In the genomic region with DNA sequence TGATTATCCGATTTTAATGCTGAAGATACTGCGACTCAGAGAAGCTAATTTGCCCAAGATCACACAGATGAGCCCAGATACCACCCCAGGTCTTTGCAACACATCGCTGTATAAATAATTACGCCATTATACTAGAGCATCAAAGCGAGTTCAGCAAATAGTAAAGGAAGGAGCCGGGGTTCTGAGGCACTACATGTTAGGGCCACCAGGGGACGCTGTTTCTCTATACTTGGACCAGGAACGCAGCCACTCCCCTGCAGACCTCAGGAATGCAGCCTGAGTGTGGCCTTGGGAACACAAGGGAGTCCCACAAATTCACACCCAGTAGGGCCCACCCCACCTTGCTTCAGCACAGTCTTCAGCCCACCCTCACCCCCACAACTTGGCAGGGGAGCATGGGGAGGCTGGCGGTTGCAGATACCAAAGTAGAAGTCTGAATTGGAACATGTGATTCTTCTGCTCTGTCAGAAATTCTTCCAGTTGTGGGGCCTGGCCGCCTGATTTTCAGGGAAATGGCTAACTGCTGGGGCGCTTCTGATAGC, we compare ENCODE assay signal across 8 cellular contexts. TPM values are rescaled to one million over a fixed set of nuclear protein-coding genes. Genes with fewer than 3 reads are reported as not detected.
DNase-seq lines count a peak whose midpoint lies in the region; ATAC-seq and TF ChIP-seq lines count a peak whose summit lies in the region.

No MANE protein-coding gene starts in this region.

- H3K4me3 ChIP-seq in A673 (ENCODE audit: low read depth, low read length, poor library complexity, severe bottlenecking) = no peak overlapping the region

- DNase-seq in A673 (ENCODE audit: low spot score) (peak; percentile 89), Kasumi-1 (lab: John Stamatoyannopoulos, UW) (peak; percentile 76 to 88), SHP77 (lab: John Stamatoyannopoulos, UW) (peak; percentile 59 to 71), foreskin melanocyte (peak; percentile 76), omental fat pad (ENCODE audit: low spot score) (peak; percentile 88), superior temporal gyrus (ENCODE audit: extremely low spot score) (peak; percentile 96)
- peak; percentile 90 for DNase-seq in activated effector memory CD4-positive, alpha-beta T cell treated with anti-CD3 and anti-CD28 coated beads, Interleukin-2, amount 50 U/mL, for 16 hours

- H3K27ac ChIP-seq in A673 (ENCODE audit: low read depth, low read length, poor library complexity, severe bottlenecking) = peak overlapping the region; percentile 55

- ATAC-seq in GM18909 (IDR thresholded peaks at IDR 0.05; ENCODE audit: poor library complexity, unreplicated experiment) = peak; percentile 70
- peak; percentile 54 for ATAC-seq in omental fat pad (ENCODE audit: low FRiP score)

- no peaks in the 10 kb centered on the region for H3K9me3 ChIP-seq in A673 (ENCODE audit: low read depth, low read length, poor library complexity, severe bottlenecking)

- H3K36me3 ChIP-seq in A673 (ENCODE audit: insufficient read depth, low read length, poor library complexity, severe bottlenecking) = no peaks in the 10 kb centered on the region

- CTCF ChIA-PET in A673 (lab: Charles Lee) = interaction anchor here (0.6 to 2.1 kb wide), 7 partner anchors 22 to 1134 kb away, joined by 3 to 16 read pairs (median 5); no protein-coding TSS in a partner anchor

- H3K4me1 ChIP-seq in A673 (ENCODE audit: insufficient read depth, low read length, poor library complexity, severe bottlenecking) = peaks cover 17% of the 10 kb centered on the region

- BruUV-seq in A673 (replicated peaks; lab: Mats Ljungman, UMichigan) = no TSS peak

- POLR2A ChIA-PET in A673 (lab: Charles Lee; ENCODE audit: low non-redundant PET) = no interaction called here

- intact Hi-C loops in A673 (cut with micrococcal nuclease; ENCODE audit: unreplicated experiment) = loop anchor here (1.0 to 5.0 kb wide), 6 partner anchors 70 to 376 kb away; no protein-coding TSS in a partner anchor

- TF ChIP-seq CTCF in A673 (conservative IDR thresholded peaks at IDR 0.05; ENCODE audit: low read depth, low read length) (peak; percentile 97), omental fat pad (IDR thresholded peaks at IDR 0.05) (peak in 2 of 3 donors; percentile 98 to 99)

- H3K27me3 ChIP-seq in A673 (replicated peaks; ENCODE audit: insufficient read depth, low read depth, low read length, poor library complexity) = no peaks in the 10 kb centered on the region

RNA-seq across cellular contexts. Expression of a gene that starts 57.8 kb away (rescaled TPM):
- total RNA-seq in A673 (2021) (47.8 and 48.9 TPM in 2 replicates), omental fat pad (100 to 1,000 TPM in 1 of 4 donors, 10 to 100 TPM in 3; 69.3 to 100 (median 84.7) TPM)
